8 cellular contexts compared by ENCODE assay signal in the genomic region with DNA sequence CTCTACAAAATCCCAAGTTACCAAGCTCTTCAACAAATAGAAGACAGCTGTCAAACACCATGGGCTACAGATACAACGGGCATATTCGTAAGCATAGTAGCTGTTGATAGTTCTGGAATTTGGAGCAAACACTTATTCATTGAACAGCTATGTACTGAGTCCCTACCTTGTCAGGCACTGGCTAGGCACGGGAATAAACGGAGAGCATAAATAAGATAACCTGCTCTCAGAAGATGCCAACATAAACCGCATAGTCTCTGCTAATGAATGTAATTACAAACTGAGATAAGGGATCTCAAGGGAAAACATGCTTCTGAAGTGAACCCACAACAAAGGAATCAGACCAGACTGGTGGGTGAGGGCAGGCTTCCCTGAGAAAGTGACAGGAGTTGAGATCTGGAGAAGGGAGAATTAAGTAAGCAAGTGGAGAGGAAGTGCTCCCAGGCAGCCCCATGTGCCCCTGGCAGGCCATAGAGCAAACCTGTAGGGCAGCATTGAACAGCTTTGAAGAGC. TPM values are rescaled to one million over a fixed set of nuclear protein-coding genes. Genes with fewer than 3 reads are reported as not detected.
DNase-seq lines count a peak whose midpoint lies in the region; ATAC-seq lines count a peak whose summit lies in the region.

No MANE protein-coding gene starts in this region.

- peak overlapping the region; percentile 83 for H3K4me3 Mint-ChIP-seq in activated T-cell treated with anti-CD3 and anti-CD28 coated beads, Interleukin-2, amount 50 U/mL, for 4 hours
- peak overlapping the region; percentile 78 to 92 (median 82) for H3K4me3 Mint-ChIP-seq in T-cell

- no peaks in the 10 kb centered on the region for H3K36me3 ChIP-seq in SJCRH30

- no peaks in the 10 kb centered on the region for H3K27me3 Mint-ChIP-seq in activated T-cell treated with anti-CD3 and anti-CD28 coated beads, Interleukin-2, amount 50 U/mL, for 4 hours (ENCODE audit: low read depth)
- H3K27me3 Mint-ChIP-seq in T-cell = no peaks in the 10 kb centered on the region

- POLR2A ChIA-PET in T-cell (lab: Charles Lee) = interaction anchor here (0.6 to 1.7 kb wide), 5 partner anchors 106 to 198 kb away, joined by 3 to 6 read pairs (median 5); no protein-coding TSS in a partner anchor

- no peak for ATAC-seq in activated T-cell treated with anti-CD3 and anti-CD28 coated beads, Interleukin-2, amount 50 U/mL, for 4 hours
- ATAC-seq in T-cell (replicated peaks in 1 of 4) = no peak

- H3K9me3 ChIP-seq in SJCRH30 (replicated peaks) = no peaks in the 10 kb centered on the region

- H3K9me3 Mint-ChIP-seq in activated T-cell treated with anti-CD3 and anti-CD28 coated beads, Interleukin-2, amount 50 U/mL, for 4 hours = no peaks in the 10 kb centered on the region
- H3K9me3 Mint-ChIP-seq in T-cell = no peaks in the 10 kb centered on the region

- H3K27ac ChIP-seq in temporal lobe (ENCODE audit: low read depth, low read length) (peak overlapping the region; percentile 10), SJCRH30 (no peak overlapping the region)

- CTCF ChIA-PET in T-cell (lab: Charles Lee) = interaction anchor here (0.5 to 5.1 kb wide), 22 partner anchors 11 to 300 kb away, joined by 3 to 50 read pairs (median 4); no protein-coding TSS in a partner anchor

- H3K4me1 Mint-ChIP-seq in activated T-cell treated with anti-CD3 and anti-CD28 coated beads, Interleukin-2, amount 50 U/mL, for 4 hours (ENCODE audit: low read depth) = peaks cover 65% of the 10 kb centered on the region
- peaks cover 55 to 77% (median 68%) of the 10 kb centered on the region in 3 donors for H3K4me1 Mint-ChIP-seq in T-cell

- H3K4me3 ChIP-seq in iPS-11a (ENCODE audit: low read depth, low read length) (peak overlapping the region; percentile 61), SJCRH30 (no peak overlapping the region)

- H3K4me1 ChIP-seq in SJCRH30 = peaks cover 3% of the 10 kb centered on the region; the same call in 1 of the 2 replicates

- no peak for DNase-seq in activated T-cell treated with anti-CD3 and anti-CD28 coated beads, Interleukin-2, amount 50 U/mL, for 4 hours
- DNase-seq in activated T-cell treated with anti-CD3 and anti-CD28 coated beads for 4 hours = no peak
- DNase-seq in T-cell = no peak
- no peak for DNase-seq in SJCRH30
- no peak for DNase-seq in T-helper 9 cell
- DNase-seq in LoVo (ENCODE audit: low spot score) = no peak

- no peaks in the 10 kb centered on the region for H3K36me3 Mint-ChIP-seq in activated T-cell treated with anti-CD3 and anti-CD28 coated beads, Interleukin-2, amount 50 U/mL, for 4 hours (ENCODE audit: insufficient read depth)
- H3K36me3 Mint-ChIP-seq in T-cell = no peaks in the 10 kb centered on the region

- peaks cover 10% of the 10 kb centered on the region for H3K27me3 ChIP-seq in SJCRH30

- peak overlapping the region; percentile 93 to 95 for H3K27ac Mint-ChIP-seq in T-cell

RNA-seq across cellular contexts. Expression of a gene that starts 1.0 kb away (rescaled TPM):
- total RNA-seq in activated T-cell treated with anti-CD3 and anti-CD28 coated beads, Interleukin-2, amount 50 U/mL, for 4 hours = 10 to 100 TPM; 75.0 to 91.5 (median 78.3) TPM
- total RNA-seq in T-cell (100 to 1,000 TPM; 225 to 333 (median 238) TPM), temporal lobe (74.3 TPM)
- total RNA-seq in SJCRH30 (2014; rRNA removed; shearing (Covaris generic)) = 0.48 and 0.85 TPM in 2 replicates

Comparison
In these comparisons a context has a peak if more than half of its experiments do, and no peak if none do; other contexts are left out.
1. RNA of a gene that starts 1.0 kb away (total RNA-seq): 225 to 333 TPM in T-cell, 75.0 to 91.5 TPM in activated T-cell treated with anti-CD3 and anti-CD28 coated beads, Interleukin-2, amount 50 U/mL, for 4 hours and 74.3 TPM in temporal lobe (single experiment); 0.48 to 0.85 TPM in SJCRH30; every median in the first group is over 10 times any median in the second.